ENCODE assay signal across 13 cellular contexts in genomic region chr9:14027114-14027812, GRCh38.
DNase-seq lines count a peak whose midpoint lies in the region; ATAC-seq and TF ChIP-seq lines count a peak whose summit lies in the region.
"Had no signal": no experiment of that assay in that cellular context is flagged by ENCODE, and none has a peak within 500 bp of the region (broad histone marks: within the 10 kb centered on the region; RNA-seq: fewer than 3 reads in every experiment).

No MANE protein-coding gene starts in this region.

- no peak overlapping the region for H3K4me3 ChIP-seq in ovary

- no peak overlapping the region for H3K27ac ChIP-seq in ovary

- peaks cover 2% of the 10 kb centered on the region for H3K4me1 ChIP-seq in ovary (ENCODE audit: insufficient read depth)

- no peaks in the 10 kb centered on the region for H3K36me3 ChIP-seq in ovary

- peaks cover 2% of the 10 kb centered on the region for H3K9me3 Mint-ChIP-seq in Calu3 (ENCODE audit: low read depth, unreplicated experiment)

- no peak for TF ChIP-seq POLR2A in ovary (IDR thresholded peaks at IDR 0.05)

- CTCF ChIA-PET in Calu3 (lab: Charles Lee), result interaction anchor here (0.5 to 1.0 kb wide), 2 partner anchors 10 to 79 kb away, joined by 5 to 8 read pairs; no protein-coding TSS in a partner anchor

- no peak overlapping the region for H3K4me3 Mint-ChIP-seq in Calu3 (ENCODE audit: low read depth, unreplicated experiment)
- H3K4me3 Mint-ChIP-seq: stimulated activated naive CD8-positive, alpha-beta T cell treated with anti-CD3 and anti-CD28 coated beads, Interleukin-15, Interleukin-2, amounts not matched to agents 100 ng/mL and 50 ng/mL, for 24 hours had no signal

- WGBS in ovary, 3 donors, result 58 to 78% (median 76%) methylated on average over 4 of the region's 4 CpGs

- H3K36me3 Mint-ChIP-seq in Calu3 (ENCODE audit: insufficient read depth, unreplicated experiment), result peaks cover 7% of the 10 kb centered on the region

- peak; percentile 15 for DNase-seq in Calu3
- peak; percentile 71 for DNase-seq in NCI-H510A (lab: John Stamatoyannopoulos, UW)
- no peak for DNase-seq in Right ventricle myocardium inferior (ENCODE audit: missing footprints)
- peak; percentile 58 for DNase-seq in myocyte (ENCODE audit: low read depth)
- no peak for DNase-seq in NK-92 (lab: John Stamatoyannopoulos, UW; ENCODE audit: unreplicated experiment)
- DNase-seq in ovary, result no peak
- DNase-seq: activated CD4-positive, alpha-beta T cell treated with anti-CD3 and anti-CD28 coated beads, Interleukin-2, amount 50 U/mL, for 1 hour; activated naive CD4-positive, alpha-beta T cell treated with anti-CD3 and anti-CD28 coated beads, Interleukin-2, amount 50 U/mL, for 16 hours; NCI-H1694; SHP77 treated with DMSO at 0.1 percent for 48 hours had no signal

- peaks cover 12% of the 10 kb centered on the region for H3K4me1 Mint-ChIP-seq in Calu3 (ENCODE audit: low read depth, unreplicated experiment)

- no peaks in the 10 kb centered on the region for H3K9me3 ChIP-seq in ovary

- intact Hi-C loops in Calu3 (cut with micrococcal nuclease; ENCODE audit: unreplicated experiment) (no loop called here), Right ventricle myocardium inferior (cut with DNase I) (loop anchor here (5.0 to 10.0 kb wide), 4 partner anchors 70 to 342 kb away; no protein-coding TSS in a partner anchor), ovary (cut with DNase I) (no loop called here)

- H3K27me3 ChIP-seq in ovary, result no peaks in the 10 kb centered on the region

- no peaks in the 10 kb centered on the region for H3K27me3 Mint-ChIP-seq in Calu3 (ENCODE audit: unreplicated experiment)

- TF ChIP-seq CTCF in Calu3 (IDR thresholded peaks at IDR 0.05; ENCODE audit: unreplicated experiment) (no peak), ovary (IDR thresholded peaks at IDR 0.05) (no peak)

- no peak for TF ChIP-seq EP300 in ovary (IDR thresholded peaks at IDR 0.05)

- ATAC-seq in Right ventricle myocardium inferior, result peak; percentile 72
- ATAC-seq in GM19395 (IDR thresholded peaks at IDR 0.05; ENCODE audit: unreplicated experiment), result no peak
- no peak for ATAC-seq in GM21367 (IDR thresholded peaks at IDR 0.05; ENCODE audit: unreplicated experiment)

- no peak overlapping the region for H3K27ac Mint-ChIP-seq in Calu3 (ENCODE audit: unreplicated experiment)
- H3K27ac Mint-ChIP-seq: stimulated activated naive CD8-positive, alpha-beta T cell treated with anti-CD3 and anti-CD28 coated beads, Interleukin-15, Interleukin-2, amounts not matched to agents 100 ng/mL and 50 ng/mL, for 24 hours had no signal

- BruUV-seq in Calu3 (replicated peaks; lab: Mats Ljungman, UMichigan), result no TSS peak

Comparison
In these comparisons a context has a peak if more than half of its experiments do, and no peak if none do; other contexts are left out.
1. DNase-seq: peak in Calu3 (single experiment), NCI-H510A (single experiment) and myocyte (single experiment); none in Right ventricle myocardium inferior (single experiment), NK-92 (single experiment) and ovary (0 of 5).